In the genomic region with DNA sequence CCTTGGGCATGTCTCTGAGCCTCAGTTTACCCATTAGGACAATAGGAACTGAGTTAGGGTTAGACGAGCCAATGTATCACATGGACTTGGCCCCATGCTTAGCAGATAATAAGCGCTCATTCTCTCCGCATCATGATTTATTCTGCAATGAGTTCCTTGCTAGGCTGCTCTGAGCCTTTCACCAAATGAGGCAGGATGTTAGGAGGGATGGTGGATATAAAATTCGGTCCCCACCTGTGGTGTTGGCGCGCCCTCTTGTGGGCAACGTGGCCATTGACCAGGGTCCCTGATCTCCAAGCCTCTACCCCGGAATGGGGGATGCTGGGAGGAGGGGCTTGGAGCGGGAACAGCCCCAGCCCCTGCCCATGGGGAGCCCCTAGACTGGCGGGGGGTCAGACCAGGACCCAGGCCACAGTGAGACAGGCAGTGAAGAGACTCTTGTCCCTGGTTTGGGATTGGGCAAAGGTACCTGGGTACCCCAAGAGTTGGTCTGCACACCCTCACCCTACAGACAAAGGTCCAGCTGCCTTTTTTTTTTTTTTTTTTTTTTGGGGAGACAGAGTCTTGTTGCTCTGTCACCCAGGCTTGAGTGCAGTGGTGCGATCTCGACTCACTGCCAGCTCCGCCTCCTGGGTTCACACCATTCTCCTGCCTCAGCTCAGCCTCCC, we compare ENCODE assay signal across 8 cellular contexts. TPM values are rescaled to one million over a fixed set of nuclear protein-coding genes. Genes with fewer than 3 reads are reported as not detected.
DNase-seq lines count a peak whose midpoint lies in the region; ATAC-seq and TF ChIP-seq lines count a peak whose summit lies in the region.

No MANE protein-coding gene starts in this region.

- TF ChIP-seq CTCF in LNCaP clone FGC (IDR thresholded peaks at IDR 0.05; ENCODE audit: control insufficient read depth, extremely low read depth, insufficient read depth) (peak; percentile 91), fibroblast of villous mesenchyme (IDR thresholded peaks at IDR 0.05; ENCODE audit: insufficient read depth, low read depth, low read length) (peak; percentile 94), testis (IDR thresholded peaks at IDR 0.05) (peak; percentile 83 to 89 (median 85))

- no peak for ATAC-seq in GM18498 (IDR thresholded peaks at IDR 0.05; ENCODE audit: unreplicated experiment)

- H3K4me1 ChIP-seq in SJCRH30 (no peaks in the 10 kb centered on the region), testis (peaks cover 13% of the 10 kb centered on the region)

- H3K4me3 ChIP-seq in LNCaP clone FGC (ENCODE audit: low read depth, low read length): no peak overlapping the region
- no peak overlapping the region for H3K4me3 ChIP-seq in SJCRH30
- H3K4me3 ChIP-seq in fibroblast of villous mesenchyme (ENCODE audit: low read depth, low read length): no peak overlapping the region
- no peak overlapping the region for H3K4me3 ChIP-seq in testis

- TF ChIP-seq POLR2A in testis (IDR thresholded peaks at IDR 0.05): no peak

- DNase-seq in EL (peak; percentile 76), LNCaP clone FGC (ENCODE audit: low read depth) (peak; percentile 17), SJCRH30 (peak; percentile 78 to 89), fibroblast of villous mesenchyme (ENCODE audit: low read depth) (peak; percentile 75), nucleus accumbens (lab: John Stamatoyannopoulos, UW) (peak in 52 of 56 donors; percentile 6 to 89 (median 60)), testis (peak; percentile 80)
- peak; percentile 76 for DNase-seq in activated T-helper 9 cell treated with anti-CD3 and anti-CD28 coated beads, Interleukin-2, amount 50 U/mL, for 16 hours (ENCODE audit: low read depth)

- H3K27me3 ChIP-seq in SJCRH30 (no peaks in the 10 kb centered on the region), testis (no peaks in the 10 kb centered on the region)

- H3K9me3 ChIP-seq in SJCRH30 (replicated peaks) (no peaks in the 10 kb centered on the region), testis (no peaks in the 10 kb centered on the region)

- H3K36me3 ChIP-seq in SJCRH30 (no peaks in the 10 kb centered on the region), testis (ENCODE audit: low read depth, missing control alignments) (no peaks in the 10 kb centered on the region)

- intact Hi-C loops in testis (cut with DNase I; ENCODE audit: low total_unique reads): loop anchor here (5.0 to 10.0 kb wide), 2 partner anchors 96 to 308 kb away; a partner anchor contains a TSS

- H3K27ac ChIP-seq in SJCRH30 (no peak overlapping the region), testis (no peak overlapping the region)

- WGBS in testis, 2 donors: 29 to 57% methylated on average over 10 to 13 of the region's 13 CpGs

RNA-seq across cellular contexts. Expression of a gene that starts 43.9 kb away (rescaled TPM):
- total RNA-seq in SJCRH30 (2014; rRNA removed; shearing (Covaris generic)): 9.3 and 9.9 TPM in 2 replicates
- total RNA-seq in fibroblast of villous mesenchyme (6.0 and 10.3 TPM in 2 replicates), testis (100 to 1,000 TPM in 1 of 2 donors, 10 to 100 TPM in 1; 68.6 to 105 TPM)
- 35.2 TPM for polyA plus RNA-seq in testis (ENCODE audit: insufficient read depth, low read depth, low replicate concordance)

RNA-seq across cellular contexts. Expression of a gene that starts 55.1 kb away (rescaled TPM):
- total RNA-seq in SJCRH30 (2014; rRNA removed; shearing (Covaris generic)): 44.2 and 49.4 TPM in 2 replicates
- total RNA-seq in fibroblast of villous mesenchyme (18.1 and 29.0 TPM in 2 replicates), testis (10 to 100 TPM; 61.2 to 65.8 TPM)
- polyA plus RNA-seq in testis (ENCODE audit: insufficient read depth, low read depth, low replicate concordance): 88.3 TPM

Comparison
In these comparisons a context has a peak if more than half of its experiments do, and no peak if none do; other contexts are left out.
1. DNase-seq: peak in every context shown above with its lines; median percentile 84 in SJCRH30; 80 in testis; 76 in EL; 76 in activated T-helper 9 cell treated with anti-CD3 and anti-CD28 coated beads, Interleukin-2, amount 50 U/mL, for 16 hours; 75 in fibroblast of villous mesenchyme; 60 in nucleus accumbens; 17 in LNCaP clone FGC.